1 cellular context compared by ENCODE assay signal in the genomic region with DNA sequence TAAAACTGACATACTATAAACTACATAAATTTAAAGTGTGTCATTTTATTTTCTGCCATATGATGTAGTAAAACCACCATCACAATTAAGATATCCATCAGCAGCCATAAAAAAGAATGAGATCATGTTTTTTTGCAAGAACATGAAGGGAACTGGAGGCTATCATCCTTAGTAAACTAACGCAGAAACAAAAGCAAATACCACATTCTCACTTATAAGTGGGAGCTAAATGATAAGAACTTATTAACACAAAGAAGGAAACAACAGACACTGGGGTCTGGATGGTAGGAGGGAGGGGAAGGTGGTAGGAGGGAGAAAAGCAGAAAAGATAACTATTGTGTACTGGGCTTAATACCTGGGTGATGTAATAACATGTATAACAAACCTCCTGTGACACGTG.
TF ChIP-seq lines count a peak whose summit lies in the region.

No MANE protein-coding gene starts in this region.

TF ChIP-seq in HEK293, 187 proteins besides CTCF, POLR2A, EP300 and RAD21 (continued from another document and continues in another):
- TF ChIP-seq MEIS1 (CRISPR knock-in tag; IDR thresholded peaks at IDR 0.05; ENCODE audit: borderline replicate concordance) (no peak), ZNF174 (tag by site-specific recombination; IDR thresholded peaks at IDR 0.05) (no peak), ZNF830 (tag by site-specific recombination; IDR thresholded peaks at IDR 0.05; ENCODE audit: low read depth) (no peak), ZBTB26 (tag by site-specific recombination; optimal IDR thresholded peaks at IDR 0.05) (no peak), ZNF324 (tag by site-specific recombination; IDR thresholded peaks at IDR 0.05) (peak; percentile 93), ZNF175 (tag by site-specific recombination; IDR thresholded peaks at IDR 0.05) (no peak), ZNF654 (tag by site-specific recombination; IDR thresholded peaks at IDR 0.05; ENCODE audit: low read depth) (no peak), GFI1B (tag by site-specific recombination; IDR thresholded peaks at IDR 0.05) (no peak), ZFP3 (tag by site-specific recombination; IDR thresholded peaks at IDR 0.05; ENCODE audit: low read depth) (no peak), HIC1 (tag by site-specific recombination; IDR thresholded peaks at IDR 0.05) (peak; percentile 90), ZNF426 (tag by site-specific recombination; IDR thresholded peaks at IDR 0.05) (no peak), ZNF423 (tag by site-specific recombination; IDR thresholded peaks at IDR 0.05) (no peak), ZBTB20 (tag by site-specific recombination; IDR thresholded peaks at IDR 0.05) (peak; percentile 34; the same call in 1 of the 2 replicates), ZNF391 (tag by site-specific recombination; IDR thresholded peaks at IDR 0.05; ENCODE audit: borderline replicate concordance, low read depth) (no peak; the same call in 1 of the 2 replicates), ZNF670 (tag by site-specific recombination; IDR thresholded peaks at IDR 0.05; ENCODE audit: low read depth) (no peak), ZNF221 (tag by site-specific recombination; IDR thresholded peaks at IDR 0.05; ENCODE audit: borderline replicate concordance) (no peak), BCL11B (tag by site-specific recombination; IDR thresholded peaks at IDR 0.05; ENCODE audit: low read depth) (peak; percentile 75; the same call in 1 of the 2 replicates), PRDM6 (tag by site-specific recombination; IDR thresholded peaks at IDR 0.05) (peak; percentile 98), ZNF701 (tag by site-specific recombination; IDR thresholded peaks at IDR 0.05) (no peak), REST (tag by site-specific recombination; IDR thresholded peaks at IDR 0.05) (no peak), ZNF664 (tag by site-specific recombination; IDR thresholded peaks at IDR 0.05) (peak; percentile 81), HOXA7 (CRISPR knock-in tag; IDR thresholded peaks at IDR 0.05; ENCODE audit: borderline replicate concordance) (no peak), ZNF341 (tag by site-specific recombination; IDR thresholded peaks at IDR 0.05; ENCODE audit: low read depth) (peak; percentile 17; the same call in 1 of the 2 replicates), ZNF366 (tag by site-specific recombination; conservative IDR thresholded peaks at IDR 0.05) (peak; percentile 93), ZNF350 (tag by site-specific recombination; IDR thresholded peaks at IDR 0.05) (no peak), ZNF560 (tag by site-specific recombination; IDR thresholded peaks at IDR 0.05; ENCODE audit: borderline replicate concordance) (no peak), ZNF610 (tag by site-specific recombination; IDR thresholded peaks at IDR 0.05; ENCODE audit: borderline replicate concordance) (no peak), SCRT2 (tag by site-specific recombination; IDR thresholded peaks at IDR 0.05) (no peak), TSHZ1 (tag by site-specific recombination; IDR thresholded peaks at IDR 0.05; ENCODE audit: borderline replicate concordance) (peak; percentile 94; the same call in 1 of the 2 replicates), ZNF658 (tag by site-specific recombination; IDR thresholded peaks at IDR 0.05) (no peak), TCF7L2 (IDR thresholded peaks at IDR 0.05; ENCODE audit: borderline replicate concordance, low read depth, low read length) (peak; percentile 93), ZNF169 (tag by site-specific recombination; IDR thresholded peaks at IDR 0.05) (no peak)
- TF ChIP-seq, protein P1, sequence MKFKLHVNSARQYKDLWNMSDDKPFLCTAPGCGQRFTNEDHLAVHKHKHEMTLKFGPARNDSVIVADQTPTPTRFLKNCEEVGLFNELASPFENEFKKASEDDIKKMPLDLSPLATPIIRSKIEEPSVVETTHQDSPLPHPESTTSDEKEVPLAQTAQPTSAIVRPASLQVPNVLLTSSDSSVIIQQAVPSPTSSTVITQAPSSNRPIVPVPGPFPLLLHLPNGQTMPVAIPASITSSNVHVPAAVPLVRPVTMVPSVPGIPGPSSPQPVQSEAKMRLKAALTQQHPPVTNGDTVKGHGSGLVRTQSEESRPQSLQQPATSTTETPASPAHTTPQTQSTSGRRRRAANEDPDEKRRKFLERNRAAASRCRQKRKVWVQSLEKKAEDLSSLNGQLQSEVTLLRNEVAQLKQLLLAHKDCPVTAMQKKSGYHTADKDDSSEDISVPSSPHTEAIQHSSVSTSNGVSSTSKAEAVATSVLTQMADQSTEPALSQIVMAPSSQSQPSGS (tag by site-specific recombination; IDR thresholded peaks at IDR 0.05; ENCODE audit: low read depth), result peak; percentile 93
- TF ChIP-seq, protein P2, sequence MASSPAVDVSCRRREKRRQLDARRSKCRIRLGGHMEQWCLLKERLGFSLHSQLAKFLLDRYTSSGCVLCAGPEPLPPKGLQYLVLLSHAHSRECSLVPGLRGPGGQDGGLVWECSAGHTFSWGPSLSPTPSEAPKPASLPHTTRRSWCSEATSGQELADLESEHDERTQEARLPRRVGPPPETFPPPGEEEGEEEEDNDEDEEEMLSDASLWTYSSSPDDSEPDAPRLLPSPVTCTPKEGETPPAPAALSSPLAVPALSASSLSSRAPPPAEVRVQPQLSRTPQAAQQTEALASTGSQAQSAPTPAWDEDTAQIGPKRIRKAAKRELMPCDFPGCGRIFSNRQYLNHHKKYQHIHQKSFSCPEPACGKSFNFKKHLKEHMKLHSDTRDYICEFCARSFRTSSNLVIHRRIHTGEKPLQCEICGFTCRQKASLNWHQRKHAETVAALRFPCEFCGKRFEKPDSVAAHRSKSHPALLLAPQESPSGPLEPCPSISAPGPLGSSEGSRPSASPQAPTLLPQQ (tag by site-specific recombination; IDR thresholded peaks at IDR 0.05), result peak; percentile 86
- TF ChIP-seq, protein P3, sequence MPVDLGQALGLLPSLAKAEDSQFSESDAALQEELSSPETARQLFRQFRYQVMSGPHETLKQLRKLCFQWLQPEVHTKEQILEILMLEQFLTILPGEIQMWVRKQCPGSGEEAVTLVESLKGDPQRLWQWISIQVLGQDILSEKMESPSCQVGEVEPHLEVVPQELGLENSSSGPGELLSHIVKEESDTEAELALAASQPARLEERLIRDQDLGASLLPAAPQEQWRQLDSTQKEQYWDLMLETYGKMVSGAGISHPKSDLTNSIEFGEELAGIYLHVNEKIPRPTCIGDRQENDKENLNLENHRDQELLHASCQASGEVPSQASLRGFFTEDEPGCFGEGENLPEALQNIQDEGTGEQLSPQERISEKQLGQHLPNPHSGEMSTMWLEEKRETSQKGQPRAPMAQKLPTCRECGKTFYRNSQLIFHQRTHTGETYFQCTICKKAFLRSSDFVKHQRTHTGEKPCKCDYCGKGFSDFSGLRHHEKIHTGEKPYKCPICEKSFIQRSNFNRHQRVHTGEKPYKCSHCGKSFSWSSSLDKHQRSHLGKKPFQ (tag by site-specific recombination; IDR thresholded peaks at IDR 0.05), result peak; percentile 78
- TF ChIP-seq, protein P4, sequence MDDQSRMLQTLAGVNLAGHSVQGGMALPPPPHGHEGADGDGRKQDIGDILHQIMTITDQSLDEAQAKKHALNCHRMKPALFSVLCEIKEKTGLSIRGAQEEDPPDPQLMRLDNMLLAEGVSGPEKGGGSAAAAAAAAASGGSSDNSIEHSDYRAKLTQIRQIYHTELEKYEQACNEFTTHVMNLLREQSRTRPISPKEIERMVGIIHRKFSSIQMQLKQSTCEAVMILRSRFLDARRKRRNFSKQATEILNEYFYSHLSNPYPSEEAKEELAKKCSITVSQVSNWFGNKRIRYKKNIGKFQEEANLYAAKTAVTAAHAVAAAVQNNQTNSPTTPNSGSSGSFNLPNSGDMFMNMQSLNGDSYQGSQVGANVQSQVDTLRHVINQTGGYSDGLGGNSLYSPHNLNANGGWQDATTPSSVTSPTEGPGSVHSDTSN (CRISPR knock-in tag; IDR thresholded peaks at IDR 0.05), result no peak
